10 cellular contexts compared by ENCODE assay signal in genomic region chr18:505483-506122, GRCh38.
DNase-seq lines count a peak whose midpoint lies in the region; ATAC-seq and TF ChIP-seq lines count a peak whose summit lies in the region.
"Had no signal": no experiment of that assay in that cellular context is flagged by ENCODE, and none has a peak within 500 bp of the region (broad histone marks: within the 10 kb centered on the region; RNA-seq: fewer than 3 reads in every experiment).

No MANE protein-coding gene starts in this region.

- no peaks in the 10 kb centered on the region for H3K9me3 Mint-ChIP-seq in nephron
- H3K9me3 Mint-ChIP-seq: HFFc6 had no signal

- TF ChIP-seq CTCF in nephron (IDR thresholded peaks at IDR 0.05; ENCODE audit: unreplicated experiment in 3 of 3), result no peak

- peaks cover 41% of the 10 kb centered on the region for H3K27me3 Mint-ChIP-seq in nephron (ENCODE audit: low read depth)

- H3K4me1 Mint-ChIP-seq in nephron, result no peaks in the 10 kb centered on the region

- peak; percentile 92 for ATAC-seq in GM18868 (IDR thresholded peaks at IDR 0.05; ENCODE audit: unreplicated experiment)
- peak; percentile 90 for ATAC-seq in GM21576 (IDR thresholded peaks at IDR 0.05; ENCODE audit: unreplicated experiment)
- ATAC-seq in HG03159 (IDR thresholded peaks at IDR 0.05; ENCODE audit: unreplicated experiment), result peak; percentile 97

- H3K36me3 Mint-ChIP-seq in nephron (ENCODE audit: low read depth), result no peaks in the 10 kb centered on the region

- DNase-seq in COLO829 (ENCODE audit: low spot score), result no peak
- DNase-seq in activated CD4-positive, alpha-beta T cell treated with anti-CD3 and anti-CD28 coated beads, Interleukin-2, amount 50 U/mL, for 1 hour, result no peak
- DNase-seq in T1000 (lab: John Stamatoyannopoulos, UW), result no peak
- no peak for DNase-seq in activated CD8-positive, alpha-beta memory T cell treated with anti-CD3 and anti-CD28 coated beads, Interleukin-2, amount 50 U/mL, for 48 hours
- DNase-seq: HFFc6, sigmoid colon had no signal

- H3K27ac Mint-ChIP-seq in nephron, result no peak overlapping the region
- H3K27ac Mint-ChIP-seq: HFFc6 had no signal

- H3K4me3 Mint-ChIP-seq in nephron, result peak overlapping the region in 2 of 3 experiments; percentile 3 to 9
- H3K4me3 Mint-ChIP-seq: HFFc6 had no signal
